Comparison of ENCODE assay signal across 7 cellular contexts in the genomic region with DNA sequence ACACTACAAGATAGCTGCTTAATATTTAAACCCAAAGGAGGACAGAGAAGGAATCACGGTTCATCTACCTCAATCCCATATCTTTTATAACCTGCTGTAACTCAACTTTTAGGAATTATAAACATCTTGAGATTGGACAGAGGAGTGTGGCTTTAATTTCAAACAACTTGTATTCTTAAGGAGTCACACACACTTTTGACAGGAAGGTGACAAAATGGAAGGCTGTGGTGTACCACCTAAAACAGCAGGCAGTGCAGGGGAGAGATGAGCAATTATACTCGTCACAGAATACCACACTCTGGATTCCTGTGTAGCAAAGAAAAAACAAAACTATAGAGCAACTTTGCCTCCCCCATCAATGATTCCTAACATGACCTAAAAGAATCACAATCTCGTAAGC.
A peak's percentile ranks its signal among the peaks of the same experiment; 100 is the strongest.
DNase-seq lines count a peak whose midpoint lies in the region; ATAC-seq and FAIRE-seq lines count a peak whose summit lies in the region.

No MANE protein-coding gene starts in this region.

- no peak for FAIRE-seq in small intestine (lab: Jason Lieb, UNC)

- H3K9me3 ChIP-seq in small intestine (ENCODE audit: control insufficient read depth, low read depth) (no peaks in the 10 kb centered on the region), SJCRH30 (replicated peaks) (peaks cover 3% of the 10 kb centered on the region; the same call in 1 of the 2 replicates)

- H3K27me3 ChIP-seq in small intestine (ENCODE audit: control insufficient read depth in 2 of 2, insufficient read depth in 2 of 2, low read length in 2 of 2): no peaks in the 10 kb centered on the region
- no peaks in the 10 kb centered on the region for H3K27me3 ChIP-seq in SJCRH30

- WGBS in small intestine, 3 donors: 47 to 62% (median 57%) methylated on average over 3 of the region's 3 CpGs

- H3K27ac ChIP-seq in small intestine (ENCODE audit: low read depth in 1 of 2, low read length in 1 of 2) (no peak overlapping the region), SJCRH30 (no peak overlapping the region)

- peaks cover 0 to 3% of the 10 kb centered on the region in 2 donors for H3K4me1 ChIP-seq in small intestine (ENCODE audit: control insufficient read depth in 2 of 2, insufficient read depth in 1 of 2, low read depth in 1 of 2, low read length in 1 of 2)
- no peaks in the 10 kb centered on the region for H3K4me1 ChIP-seq in SJCRH30

- no peaks in the 10 kb centered on the region for H3K36me3 ChIP-seq in small intestine (ENCODE audit: control insufficient read depth in 2 of 2, insufficient read depth in 2 of 2, low read length in 2 of 2)
- no peaks in the 10 kb centered on the region for H3K36me3 ChIP-seq in SJCRH30

- H3K9me3 Mint-ChIP-seq in activated CD8-positive, alpha-beta T cell treated with anti-CD3 and anti-CD28 coated beads, Interleukin-2, amount 10 ng/mL, durations not matched to agents 7 days and 5 days (ENCODE audit: insufficient read depth): peaks cover 5% of the 10 kb centered on the region

- CTCF ChIA-PET in activated CD8-positive, alpha-beta T cell treated with anti-CD3 and anti-CD28 coated beads, Interleukin-2, amount 10 ng/mL, durations not matched to agents 7 days and 5 days (lab: Charles Lee): no interaction called here

- ATAC-seq in GM19035 (IDR thresholded peaks at IDR 0.05; ENCODE audit: unreplicated experiment): peak; percentile 53
- peak; percentile 72 for ATAC-seq in HG02981 (IDR thresholded peaks at IDR 0.05; ENCODE audit: unreplicated experiment)
- peak; percentile 83 for ATAC-seq in activated CD8-positive, alpha-beta T cell treated with anti-CD3 and anti-CD28 coated beads, Interleukin-2, amount 10 ng/mL, durations not matched to agents 7 days and 5 days

- peak; percentile 82 for DNase-seq in activated CD8-positive, alpha-beta T cell treated with anti-CD3 and anti-CD28 coated beads, Interleukin-2, amount 10 ng/mL, durations not matched to agents 7 days and 5 days
- DNase-seq in small intestine: peak; percentile 48
- DNase-seq in AG08395 (ENCODE audit: low spot score): no peak
- DNase-seq in KG1 (lab: John Stamatoyannopoulos, UW): no peak
- DNase-seq in SJCRH30: no peak

- peaks cover 83% of the 10 kb centered on the region for H3K4me1 Mint-ChIP-seq in activated CD8-positive, alpha-beta T cell treated with anti-CD3 and anti-CD28 coated beads, Interleukin-2, amount 10 ng/mL, durations not matched to agents 7 days and 5 days (ENCODE audit: low read depth)

- H3K27ac Mint-ChIP-seq in activated CD8-positive, alpha-beta T cell treated with anti-CD3 and anti-CD28 coated beads, Interleukin-2, amount 10 ng/mL, durations not matched to agents 7 days and 5 days: peak overlapping the region; percentile 98

- POLR2A ChIA-PET in activated CD8-positive, alpha-beta T cell treated with anti-CD3 and anti-CD28 coated beads, Interleukin-2, amount 10 ng/mL, durations not matched to agents 7 days and 5 days (lab: Charles Lee): interaction anchor here (0.7 to 1.4 kb wide), 2 partner anchors 9 to 135 kb away, joined by 3 to 6 read pairs; no protein-coding TSS in a partner anchor

- no peaks in the 10 kb centered on the region for H3K27me3 Mint-ChIP-seq in activated CD8-positive, alpha-beta T cell treated with anti-CD3 and anti-CD28 coated beads, Interleukin-2, amount 10 ng/mL, durations not matched to agents 7 days and 5 days (ENCODE audit: low read depth)

- H3K4me3 Mint-ChIP-seq in activated CD8-positive, alpha-beta T cell treated with anti-CD3 and anti-CD28 coated beads, Interleukin-2, amount 10 ng/mL, durations not matched to agents 7 days and 5 days: peak overlapping the region; percentile 61

- H3K4me3 ChIP-seq in small intestine (ENCODE audit: low read depth in 1 of 2, low read length in 2 of 2) (no peak overlapping the region), SJCRH30 (no peak overlapping the region)

- peaks cover 49% of the 10 kb centered on the region for H3K36me3 Mint-ChIP-seq in activated CD8-positive, alpha-beta T cell treated with anti-CD3 and anti-CD28 coated beads, Interleukin-2, amount 10 ng/mL, durations not matched to agents 7 days and 5 days (ENCODE audit: low read depth)

Comparison
In these comparisons a context has a peak if more than half of its experiments do, and no peak if none do; other contexts are left out.
1. DNase-seq: peak in activated CD8-positive, alpha-beta T cell treated with anti-CD3 and anti-CD28 coated beads, Interleukin-2, amount 10 ng/mL, durations not matched to agents 7 days and 5 days (single experiment) and small intestine (single experiment); none in AG08395 (single experiment), KG1 (single experiment) and SJCRH30 (0 of 2).
2. Peak in every context shown above with its lines, with median percentiles within 50 percentile points of each other: ATAC-seq.